Comparison of ENCODE assay signal across 1 cellular context in the genomic region with DNA sequence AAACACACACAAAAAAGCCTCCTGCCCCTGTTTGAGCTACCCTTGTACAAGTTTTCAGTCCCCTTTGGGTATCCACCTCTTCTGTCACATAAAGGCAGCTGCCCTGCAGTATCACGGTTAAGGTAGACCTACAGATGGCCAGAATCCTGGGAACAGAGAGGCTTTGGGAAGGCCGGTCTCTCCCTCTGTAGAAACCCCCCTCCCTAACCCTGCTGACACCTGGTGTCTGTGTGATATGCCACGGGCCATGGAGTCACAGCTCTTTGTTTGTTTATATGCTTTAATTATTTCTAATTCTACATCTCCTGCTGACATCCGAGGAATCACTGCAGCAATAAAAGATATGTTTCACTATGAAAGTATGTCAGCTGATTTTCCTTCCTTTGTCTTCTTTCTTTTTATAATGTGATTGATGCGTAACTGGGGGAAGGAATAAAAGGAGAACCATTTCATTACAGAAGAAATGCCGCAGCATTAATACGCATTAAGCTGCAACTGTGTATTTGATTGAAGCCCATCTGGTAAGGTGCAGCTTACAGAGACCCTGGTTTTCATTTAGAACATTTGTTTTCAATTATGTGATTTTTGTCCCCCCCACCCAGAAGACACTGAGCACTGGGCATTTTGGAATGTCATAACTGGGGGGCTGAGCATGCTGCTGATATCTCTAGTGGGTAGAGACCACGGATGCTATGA.
TF ChIP-seq lines count a peak whose summit lies in the region.

No MANE protein-coding gene starts in this region.

TF ChIP-seq in GM23338, 12 proteins besides CTCF, POLR2A, EP300 and RAD21:
- TF ChIP-seq ZNF331 (CRISPR knock-in tag; IDR thresholded peaks at IDR 0.05; ENCODE audit: low read depth) (no peak), NANOG (IDR thresholded peaks at IDR 0.05; ENCODE audit: borderline replicate concordance) (no peak)
